Comparison of ENCODE assay signal across 8 cellular contexts in the genomic region with DNA sequence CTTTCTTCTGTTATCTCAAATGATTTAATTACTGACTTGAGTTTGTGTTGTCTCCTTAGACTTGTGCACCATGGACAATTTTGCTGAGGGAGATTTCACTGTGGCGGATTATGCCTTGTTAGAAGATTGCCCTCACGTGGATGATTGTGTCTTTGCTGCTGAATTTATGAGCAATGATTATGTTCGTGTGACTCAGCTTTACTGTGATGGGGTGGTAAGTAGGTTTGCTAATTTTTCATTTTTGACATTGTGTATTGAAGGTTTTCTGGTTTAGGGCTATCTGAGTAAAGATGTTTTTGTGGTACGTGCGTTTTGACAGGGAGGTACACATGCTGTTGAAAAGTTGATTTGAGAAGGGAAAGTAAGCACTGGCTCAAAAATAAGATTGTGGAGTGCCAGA. TPM values are rescaled to one million over a fixed set of nuclear protein-coding genes. Genes with fewer than 3 reads are reported as not detected.
A peak's percentile ranks its signal among the peaks of the same experiment; 100 is the strongest.
DNase-seq lines count a peak whose midpoint lies in the region; ATAC-seq and TF ChIP-seq lines count a peak whose summit lies in the region.

No MANE protein-coding gene starts in this region.

- H3K4me1 ChIP-seq in SJSA1 (replicated peaks) = peaks cover 19% of the 10 kb centered on the region
- H3K4me1 ChIP-seq in tibial nerve = peaks cover 0 to 30% (median 5%) of the 10 kb centered on the region in 4 donors

- DNase-seq in activated CD8-positive, alpha-beta T cell treated with anti-CD3 and anti-CD28 coated beads for 36 hours = peak; percentile 18
- no peak for DNase-seq in activated CD8-positive, alpha-beta T cell treated with anti-CD3 and anti-CD28 coated beads, Interleukin-2, amount 10 ng/mL, durations not matched to agents 7 days and 5 days
- DNase-seq in SJSA1 (ENCODE audit: low read depth in 1 of 2, low spot score in 2 of 2) (peak in 1 of 2 experiments; percentile 69), fibroblast of the conjunctiva (ENCODE audit: low read depth) (peak; percentile 67), tibial nerve (ENCODE audit: low spot score in 2 of 2) (peak in 1 of 2 donors; percentile 42)
- DNase-seq in activated CD4-positive, CD25-positive, alpha-beta regulatory T cell (lab: John Stamatoyannopoulos, UW) = no peak

- H3K27ac ChIP-seq in SJSA1 (peak overlapping the region; percentile 32; the same call in 1 of the 2 replicates), tibial nerve (no peak overlapping the region)

- TF ChIP-seq CTCF in activated CD8-positive, alpha-beta T cell treated with anti-CD3 and anti-CD28 coated beads for 36 hours (IDR thresholded peaks at IDR 0.05) = no peak
- TF ChIP-seq CTCF in tibial nerve (IDR thresholded peaks at IDR 0.05) = peak; percentile 4 to 40 (median 36)

- H3K27me3 Mint-ChIP-seq in activated CD8-positive, alpha-beta T cell treated with anti-CD3 and anti-CD28 coated beads for 36 hours = no peaks in the 10 kb centered on the region
- no peaks in the 10 kb centered on the region for H3K27me3 Mint-ChIP-seq in activated CD8-positive, alpha-beta T cell treated with anti-CD3 and anti-CD28 coated beads, Interleukin-2, amount 10 ng/mL, durations not matched to agents 7 days and 5 days (ENCODE audit: low read depth)

- H3K27ac Mint-ChIP-seq in activated CD8-positive, alpha-beta T cell treated with anti-CD3 and anti-CD28 coated beads for 36 hours = no peak overlapping the region
- no peak overlapping the region for H3K27ac Mint-ChIP-seq in activated CD8-positive, alpha-beta T cell treated with anti-CD3 and anti-CD28 coated beads, Interleukin-2, amount 10 ng/mL, durations not matched to agents 7 days and 5 days

- peaks cover 16% of the 10 kb centered on the region for H3K4me1 Mint-ChIP-seq in activated CD8-positive, alpha-beta T cell treated with anti-CD3 and anti-CD28 coated beads for 36 hours (ENCODE audit: low read depth)
- peaks cover 4% of the 10 kb centered on the region for H3K4me1 Mint-ChIP-seq in activated CD8-positive, alpha-beta T cell treated with anti-CD3 and anti-CD28 coated beads, Interleukin-2, amount 10 ng/mL, durations not matched to agents 7 days and 5 days (ENCODE audit: low read depth)

- CTCF ChIA-PET in activated CD8-positive, alpha-beta T cell treated with anti-CD3 and anti-CD28 coated beads for 36 hours (lab: Charles Lee) = interaction anchor here (0.8 to 1.6 kb wide), 6 partner anchors 9 to 141 kb away, joined by 3 to 7 read pairs (median 4); no protein-coding TSS in a partner anchor
- CTCF ChIA-PET in activated CD8-positive, alpha-beta T cell treated with anti-CD3 and anti-CD28 coated beads, Interleukin-2, amount 10 ng/mL, durations not matched to agents 7 days and 5 days (lab: Charles Lee) = interaction anchor here (0.9 to 2.1 kb wide), 3 partner anchors 12 to 110 kb away, joined by 3 to 4 read pairs (median 4); no protein-coding TSS in a partner anchor

- TF ChIP-seq POLR2A in tibial nerve (IDR thresholded peaks at IDR 0.05) (no peak), GM18505 (IDR thresholded peaks at IDR 0.05; ENCODE audit: borderline replicate concordance, extremely low read depth, insufficient read depth, insufficient read length) (no peak)

- H3K36me3 ChIP-seq in SJSA1 (peaks cover 45% of the 10 kb centered on the region), tibial nerve (peaks cover 0 to 6% (median 0%) of the 10 kb centered on the region in 3 donors)

- no peak for ATAC-seq in activated CD8-positive, alpha-beta T cell treated with anti-CD3 and anti-CD28 coated beads for 36 hours
- ATAC-seq in activated CD8-positive, alpha-beta T cell treated with anti-CD3 and anti-CD28 coated beads, Interleukin-2, amount 10 ng/mL, durations not matched to agents 7 days and 5 days = no peak
- ATAC-seq in GM21619 (IDR thresholded peaks at IDR 0.05; ENCODE audit: unreplicated experiment) (no peak), GM18505 (IDR thresholded peaks at IDR 0.05; ENCODE audit: unreplicated experiment) (no peak)

- H3K4me3 ChIP-seq in SJSA1 (no peak overlapping the region), tibial nerve (no peak overlapping the region)

- no peaks in the 10 kb centered on the region for H3K27me3 ChIP-seq in SJSA1 (replicated peaks)
- H3K27me3 ChIP-seq in tibial nerve = no peaks in the 10 kb centered on the region

- TF ChIP-seq EP300 in tibial nerve (IDR thresholded peaks at IDR 0.05) = no peak

- POLR2A ChIA-PET in activated CD8-positive, alpha-beta T cell treated with anti-CD3 and anti-CD28 coated beads for 36 hours (lab: Charles Lee) = no interaction called here
- POLR2A ChIA-PET in activated CD8-positive, alpha-beta T cell treated with anti-CD3 and anti-CD28 coated beads, Interleukin-2, amount 10 ng/mL, durations not matched to agents 7 days and 5 days (lab: Charles Lee) = interaction anchor here (0.5 kb wide), 1 partner anchor 72 kb away, joined by 3 read pairs; no protein-coding TSS in a partner anchor

- H3K9me3 ChIP-seq in SJSA1 (replicated peaks) (no peaks in the 10 kb centered on the region), tibial nerve (no peaks in the 10 kb centered on the region)

- 53 to 56% methylated on average over 5 of the region's 5 CpGs for WGBS in tibial nerve, 2 donors

- no peaks in the 10 kb centered on the region for H3K9me3 Mint-ChIP-seq in activated CD8-positive, alpha-beta T cell treated with anti-CD3 and anti-CD28 coated beads for 36 hours
- H3K9me3 Mint-ChIP-seq in activated CD8-positive, alpha-beta T cell treated with anti-CD3 and anti-CD28 coated beads, Interleukin-2, amount 10 ng/mL, durations not matched to agents 7 days and 5 days (ENCODE audit: insufficient read depth) = no peaks in the 10 kb centered on the region

- intact Hi-C loops in activated CD8-positive, alpha-beta T cell treated with anti-CD3 and anti-CD28 coated beads for 36 hours (cut with micrococcal nuclease) = no loop called here

- no peak overlapping the region for H3K4me3 Mint-ChIP-seq in activated CD8-positive, alpha-beta T cell treated with anti-CD3 and anti-CD28 coated beads for 36 hours
- H3K4me3 Mint-ChIP-seq in activated CD8-positive, alpha-beta T cell treated with anti-CD3 and anti-CD28 coated beads, Interleukin-2, amount 10 ng/mL, durations not matched to agents 7 days and 5 days = no peak overlapping the region

- peaks cover 11% of the 10 kb centered on the region for H3K36me3 Mint-ChIP-seq in activated CD8-positive, alpha-beta T cell treated with anti-CD3 and anti-CD28 coated beads for 36 hours (ENCODE audit: low read depth)
- peaks cover 19% of the 10 kb centered on the region for H3K36me3 Mint-ChIP-seq in activated CD8-positive, alpha-beta T cell treated with anti-CD3 and anti-CD28 coated beads, Interleukin-2, amount 10 ng/mL, durations not matched to agents 7 days and 5 days (ENCODE audit: low read depth)

RNA-seq across cellular contexts. Expression of a gene that starts 14.1 kb away (rescaled TPM):
- total RNA-seq in activated CD8-positive, alpha-beta T cell treated with anti-CD3 and anti-CD28 coated beads for 36 hours = 10 to 100 TPM; 70.2 to 74.0 TPM
- total RNA-seq in activated CD8-positive, alpha-beta T cell treated with anti-CD3 and anti-CD28 coated beads, Interleukin-2, amount 10 ng/mL, durations not matched to agents 7 days and 5 days = 10 to 100 TPM; 48.3 to 49.5 TPM
- total RNA-seq in SJSA1 (2014; rRNA removed; shearing (Covaris generic)) = 184 and 259 TPM in 2 replicates
- total RNA-seq in tibial nerve = 100 to 1,000 TPM; 136 to 259 (median 158) TPM

RNA-seq across cellular contexts. Expression of a gene that starts 14.3 kb away (rescaled TPM):
- 10 to 100 TPM; 23.4 to 24.3 TPM for total RNA-seq in activated CD8-positive, alpha-beta T cell treated with anti-CD3 and anti-CD28 coated beads for 36 hours
- 10 to 100 TPM; 12.0 to 15.2 TPM for total RNA-seq in activated CD8-positive, alpha-beta T cell treated with anti-CD3 and anti-CD28 coated beads, Interleukin-2, amount 10 ng/mL, durations not matched to agents 7 days and 5 days
- 13.6 and 36.7 TPM in 2 replicates for total RNA-seq in SJSA1 (2014; rRNA removed; shearing (Covaris generic))
- total RNA-seq in tibial nerve = 10 to 100 TPM in 3 of 4 donors, 1 to 10 TPM in 1; 4.5 to 40.0 (median 26.5) TPM

Comparison
In these comparisons a context has a peak if more than half of its experiments do, and no peak if none do; other contexts are left out.
1. DNase-seq: peak in activated CD8-positive, alpha-beta T cell treated with anti-CD3 and anti-CD28 coated beads for 36 hours (single experiment) and fibroblast of the conjunctiva (single experiment); none in activated CD8-positive, alpha-beta T cell treated with anti-CD3 and anti-CD28 coated beads, Interleukin-2, amount 10 ng/mL, durations not matched to agents 7 days and 5 days (single experiment) and activated CD4-positive, CD25-positive, alpha-beta regulatory T cell (0 of 4).